ENCODE assay signal across 11 cellular contexts in genomic region chr3:175672119-175672689, GRCh38.
A peak's percentile ranks its signal among the peaks of the same experiment; 100 is the strongest.
DNase-seq lines count a peak whose midpoint lies in the region; ATAC-seq and TF ChIP-seq lines count a peak whose summit lies in the region.
"Had no signal": no experiment of that assay in that cellular context is flagged by ENCODE, and none has a peak within 500 bp of the region (broad histone marks: within the 10 kb centered on the region; RNA-seq: fewer than 3 reads in every experiment).

No MANE protein-coding gene starts in this region.

- CTCF ChIA-PET in activated CD8-positive, alpha-beta T cell treated with anti-CD3 and anti-CD28 coated beads for 36 hours (lab: Charles Lee) = no interaction called here
- CTCF ChIA-PET in activated CD4-positive, alpha-beta T cell treated with anti-CD3 and anti-CD28 coated beads, Interleukin-2, amount 10 ng/mL, durations not matched to agents 7 days and 5 days (lab: Charles Lee) = no interaction called here

- intact Hi-C loops in sciatic nerve (cut with DNase I) = no loop called here
- intact Hi-C loops in activated CD8-positive, alpha-beta T cell treated with anti-CD3 and anti-CD28 coated beads for 36 hours (cut with micrococcal nuclease) = no loop called here

- no peaks in the 10 kb centered on the region for H3K4me1 Mint-ChIP-seq in activated CD8-positive, alpha-beta T cell treated with anti-CD3 and anti-CD28 coated beads for 36 hours (ENCODE audit: low read depth)
- no peaks in the 10 kb centered on the region for H3K4me1 Mint-ChIP-seq in activated CD4-positive, alpha-beta T cell treated with anti-CD3 and anti-CD28 coated beads, Interleukin-2, amount 10 ng/mL, durations not matched to agents 7 days and 5 days

- POLR2A ChIA-PET in activated CD8-positive, alpha-beta T cell treated with anti-CD3 and anti-CD28 coated beads for 36 hours (lab: Charles Lee) = no interaction called here
- POLR2A ChIA-PET in activated CD4-positive, alpha-beta T cell treated with anti-CD3 and anti-CD28 coated beads, Interleukin-2, amount 10 ng/mL, durations not matched to agents 7 days and 5 days (lab: Charles Lee) = no interaction called here

- H3K36me3 Mint-ChIP-seq in activated CD8-positive, alpha-beta T cell treated with anti-CD3 and anti-CD28 coated beads for 36 hours (ENCODE audit: low read depth) = no peaks in the 10 kb centered on the region
- no peaks in the 10 kb centered on the region for H3K36me3 Mint-ChIP-seq in activated CD4-positive, alpha-beta T cell treated with anti-CD3 and anti-CD28 coated beads, Interleukin-2, amount 10 ng/mL, durations not matched to agents 7 days and 5 days (ENCODE audit: low read depth)

- TF ChIP-seq CTCF in GM20000 (IDR thresholded peaks at IDR 0.05; ENCODE audit: extremely low read depth, missing control alignments) = no peak
- TF ChIP-seq CTCF in activated CD8-positive, alpha-beta T cell treated with anti-CD3 and anti-CD28 coated beads for 36 hours (IDR thresholded peaks at IDR 0.05) = no peak

- DNase-seq in EL (peak; percentile 58), SHP77 treated with DMSO at 0.1 percent for 48 hours (lab: John Stamatoyannopoulos, UW) (peak; percentile 28), globus pallidus (ENCODE audit: low spot score) (peak; percentile 31), sciatic nerve (ENCODE audit: low spot score) (no peak), GM20000 (ENCODE audit: low spot score) (no peak), NCI-H1092 (lab: John Stamatoyannopoulos, UW) (no peak)
- DNase-seq in activated CD8-positive, alpha-beta T cell treated with anti-CD3 and anti-CD28 coated beads for 36 hours = no peak
- DNase-seq in activated CD4-positive, alpha-beta T cell treated with anti-CD3 and anti-CD28 coated beads, Interleukin-2, amount 10 ng/mL, durations not matched to agents 7 days and 5 days = no peak
- DNase-seq: activated T-cell treated with anti-CD3 and anti-CD28 coated beads, Interleukin-2, amount 50 U/mL, for 72 hours; NCI-H187 treated with DMSO at 0.1 percent for 48 hours; nephron progenitor cell had no signal

- H3K27ac Mint-ChIP-seq in activated CD8-positive, alpha-beta T cell treated with anti-CD3 and anti-CD28 coated beads for 36 hours = no peak overlapping the region
- H3K27ac Mint-ChIP-seq in activated CD4-positive, alpha-beta T cell treated with anti-CD3 and anti-CD28 coated beads, Interleukin-2, amount 10 ng/mL, durations not matched to agents 7 days and 5 days = no peak overlapping the region
- H3K27ac Mint-ChIP-seq: activated T-cell treated with anti-CD3 and anti-CD28 coated beads, Interleukin-2, amount 50 U/mL, for 72 hours; nephron progenitor cell had no signal

- H3K27me3 Mint-ChIP-seq in activated CD8-positive, alpha-beta T cell treated with anti-CD3 and anti-CD28 coated beads for 36 hours = no peaks in the 10 kb centered on the region
- H3K27me3 Mint-ChIP-seq in activated CD4-positive, alpha-beta T cell treated with anti-CD3 and anti-CD28 coated beads, Interleukin-2, amount 10 ng/mL, durations not matched to agents 7 days and 5 days = no peaks in the 10 kb centered on the region

- H3K9me3 Mint-ChIP-seq in activated CD8-positive, alpha-beta T cell treated with anti-CD3 and anti-CD28 coated beads for 36 hours = peaks cover 2% of the 10 kb centered on the region
- H3K9me3 Mint-ChIP-seq in activated CD4-positive, alpha-beta T cell treated with anti-CD3 and anti-CD28 coated beads, Interleukin-2, amount 10 ng/mL, durations not matched to agents 7 days and 5 days = no peaks in the 10 kb centered on the region
- H3K9me3 Mint-ChIP-seq: activated T-cell treated with anti-CD3 and anti-CD28 coated beads, Interleukin-2, amount 50 U/mL, for 72 hours; nephron progenitor cell had no signal

- peak; percentile 44 for ATAC-seq in sciatic nerve
- no peak for ATAC-seq in activated CD8-positive, alpha-beta T cell treated with anti-CD3 and anti-CD28 coated beads for 36 hours
- ATAC-seq: activated T-cell treated with anti-CD3 and anti-CD28 coated beads, Interleukin-2, amount 50 U/mL, for 72 hours had no signal

- H3K4me3 Mint-ChIP-seq in activated CD8-positive, alpha-beta T cell treated with anti-CD3 and anti-CD28 coated beads for 36 hours = no peak overlapping the region
- H3K4me3 Mint-ChIP-seq in activated CD4-positive, alpha-beta T cell treated with anti-CD3 and anti-CD28 coated beads, Interleukin-2, amount 10 ng/mL, durations not matched to agents 7 days and 5 days = no peak overlapping the region
- H3K4me3 Mint-ChIP-seq: activated T-cell treated with anti-CD3 and anti-CD28 coated beads, Interleukin-2, amount 50 U/mL, for 72 hours; nephron progenitor cell had no signal

Comparison
In these comparisons a context has a peak if more than half of its experiments do, and no peak if none do; other contexts are left out.
1. DNase-seq: peak in EL (single experiment), SHP77 treated with DMSO at 0.1 percent for 48 hours (single experiment) and globus pallidus (single experiment); none in sciatic nerve (single experiment), GM20000 (single experiment), activated CD8-positive, alpha-beta T cell treated with anti-CD3 and anti-CD28 coated beads for 36 hours (single experiment), NCI-H1092 (single experiment) and activated CD4-positive, alpha-beta T cell treated with anti-CD3 and anti-CD28 coated beads, Interleukin-2, amount 10 ng/mL, durations not matched to agents 7 days and 5 days (single experiment).